In genomic region chr20:36070451-36070850, GRCh38 we compare ENCODE assay signal across 1 cellular context.
TF ChIP-seq lines count a peak whose summit lies in the region.

No MANE protein-coding gene starts in this region.

TF ChIP-seq in HepG2, 621 proteins besides CTCF, POLR2A, EP300 and RAD21 (continued from another document and continues in another):
- TF ChIP-seq RNF219 (CRISPR knock-in tag; IDR thresholded peaks at IDR 0.05) (no peak), ZNF691 (CRISPR knock-in tag; IDR thresholded peaks at IDR 0.05; ENCODE audit: borderline replicate concordance, low read depth) (no peak), ZKSCAN1 (IDR thresholded peaks at IDR 0.05; ENCODE audit: low read length) (no peak), ZNF367 (CRISPR knock-in tag; IDR thresholded peaks at IDR 0.05; ENCODE audit: borderline replicate concordance) (no peak), ZNF605 (CRISPR knock-in tag; IDR thresholded peaks at IDR 0.05) (no peak), DR1 (CRISPR knock-in tag; IDR thresholded peaks at IDR 0.05) (no peak), HOXA5 (CRISPR knock-in tag; IDR thresholded peaks at IDR 0.05) (no peak), RFXAP (CRISPR knock-in tag; IDR thresholded peaks at IDR 0.05; ENCODE audit: borderline replicate concordance) (peak; percentile 66; the same call in 1 of the 2 replicates), POGK (CRISPR knock-in tag; conservative IDR thresholded peaks at IDR 0.05) (no peak), MIXL1 (CRISPR knock-in tag; IDR thresholded peaks at IDR 0.05) (no peak), NFIB (CRISPR knock-in tag; IDR thresholded peaks at IDR 0.05; ENCODE audit: borderline replicate concordance) (no peak), ZNF816 (CRISPR knock-in tag; IDR thresholded peaks at IDR 0.05; ENCODE audit: borderline replicate concordance) (no peak), NBN (conservative IDR thresholded peaks at IDR 0.05) (no peak), TMF1 (CRISPR knock-in tag; IDR thresholded peaks at IDR 0.05; ENCODE audit: low read depth) (no peak), ARHGAP35 (CRISPR knock-in tag; IDR thresholded peaks at IDR 0.05; ENCODE audit: borderline replicate concordance) (no peak), ZNF138 (CRISPR knock-in tag; IDR thresholded peaks at IDR 0.05; ENCODE audit: low read depth) (no peak), CHD4 (IDR thresholded peaks at IDR 0.05; ENCODE audit: borderline replicate concordance, low read length) (no peak), RXRA (CRISPR knock-in tag; IDR thresholded peaks at IDR 0.05) (peak; percentile 55; the same call in 1 of the 2 replicates), POLR2G (IDR thresholded peaks at IDR 0.05; ENCODE audit: low read depth, low read length) (no peak), ZNF549 (CRISPR knock-in tag; IDR thresholded peaks at IDR 0.05) (no peak), PAWR (CRISPR knock-in tag; IDR thresholded peaks at IDR 0.05; ENCODE audit: borderline replicate concordance) (no peak), FIP1L1 (IDR thresholded peaks at IDR 0.05; ENCODE audit: borderline replicate concordance, insufficient read depth, low read depth, low read length) (no peak), CBX1 (IDR thresholded peaks at IDR 0.05; ENCODE audit: low read depth) (no peak), SMARCC2 (IDR thresholded peaks at IDR 0.05) (no peak), NFATC3 (CRISPR knock-in tag; IDR thresholded peaks at IDR 0.05) (no peak), ZNF331 (CRISPR knock-in tag; IDR thresholded peaks at IDR 0.05) (peak; percentile 21; the same call in 1 of the 2 replicates), ZFX (CRISPR knock-in tag; IDR thresholded peaks at IDR 0.05; ENCODE audit: low read depth) (peak; percentile 91), RBM39 (IDR thresholded peaks at IDR 0.05; ENCODE audit: low read depth, low read length, poor library complexity, severe bottlenecking) (no peak), NFYB (CRISPR knock-in tag; IDR thresholded peaks at IDR 0.05) (no peak), BCL3 (CRISPR knock-in tag; IDR thresholded peaks at IDR 0.05) (0 out of 2 replicates have a peak, but pooled peaks have one; percentile 24), ZNF496 (CRISPR knock-in tag; IDR thresholded peaks at IDR 0.05; ENCODE audit: insufficient replicate concordance) (no peak)
- TF ChIP-seq, protein P1, sequence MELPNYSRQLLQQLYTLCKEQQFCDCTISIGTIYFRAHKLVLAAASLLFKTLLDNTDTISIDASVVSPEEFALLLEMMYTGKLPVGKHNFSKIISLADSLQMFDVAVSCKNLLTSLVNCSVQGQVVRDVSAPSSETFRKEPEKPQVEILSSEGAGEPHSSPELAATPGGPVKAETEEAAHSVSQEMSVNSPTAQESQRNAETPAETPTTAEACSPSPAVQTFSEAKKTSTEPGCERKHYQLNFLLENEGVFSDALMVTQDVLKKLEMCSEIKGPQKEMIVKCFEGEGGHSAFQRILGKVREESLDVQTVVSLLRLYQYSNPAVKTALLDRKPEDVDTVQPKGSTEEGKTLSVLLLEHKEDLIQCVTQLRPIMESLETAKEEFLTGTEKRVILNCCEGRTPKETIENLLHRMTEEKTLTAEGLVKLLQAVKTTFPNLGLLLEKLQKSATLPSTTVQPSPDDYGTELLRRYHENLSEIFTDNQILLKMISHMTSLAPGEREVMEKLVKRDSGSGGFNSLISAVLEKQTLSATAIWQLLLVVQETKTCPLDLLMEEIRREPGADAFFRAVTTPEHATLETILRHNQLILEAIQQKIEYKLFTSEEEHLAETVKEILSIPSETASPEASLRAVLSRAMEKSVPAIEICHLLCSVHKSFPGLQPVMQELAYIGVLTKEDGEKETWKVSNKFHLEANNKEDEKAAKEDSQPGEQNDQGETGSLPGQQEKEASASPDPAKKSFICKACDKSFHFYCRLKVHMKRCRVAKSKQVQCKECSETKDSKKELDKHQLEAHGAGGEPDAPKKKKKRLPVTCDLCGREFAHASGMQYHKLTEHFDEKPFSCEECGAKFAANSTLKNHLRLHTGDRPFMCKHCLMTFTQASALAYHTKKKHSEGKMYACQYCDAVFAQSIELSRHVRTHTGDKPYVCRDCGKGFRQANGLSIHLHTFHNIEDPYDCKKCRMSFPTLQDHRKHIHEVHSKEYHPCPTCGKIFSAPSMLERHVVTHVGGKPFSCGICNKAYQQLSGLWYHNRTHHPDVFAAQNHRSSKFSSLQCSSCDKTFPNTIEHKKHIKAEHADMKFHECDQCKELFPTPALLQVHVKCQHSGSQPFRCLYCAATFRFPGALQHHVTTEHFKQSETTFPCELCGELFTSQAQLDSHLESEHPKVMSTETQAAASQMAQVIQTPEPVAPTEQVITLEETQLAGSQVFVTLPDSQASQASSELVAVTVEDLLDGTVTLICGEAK (IDR thresholded peaks at IDR 0.05): no peak
- TF ChIP-seq, protein P1 (CRISPR knock-in tag; IDR thresholded peaks at IDR 0.05): no peak
- TF ChIP-seq, protein P2, sequence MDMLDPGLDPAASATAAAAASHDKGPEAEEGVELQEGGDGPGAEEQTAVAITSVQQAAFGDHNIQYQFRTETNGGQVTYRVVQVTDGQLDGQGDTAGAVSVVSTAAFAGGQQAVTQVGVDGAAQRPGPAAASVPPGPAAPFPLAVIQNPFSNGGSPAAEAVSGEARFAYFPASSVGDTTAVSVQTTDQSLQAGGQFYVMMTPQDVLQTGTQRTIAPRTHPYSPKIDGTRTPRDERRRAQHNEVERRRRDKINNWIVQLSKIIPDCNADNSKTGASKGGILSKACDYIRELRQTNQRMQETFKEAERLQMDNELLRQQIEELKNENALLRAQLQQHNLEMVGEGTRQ (IDR thresholded peaks at IDR 0.05; ENCODE audit: low read depth, low read length): no peak
- TF ChIP-seq, protein P2 (CRISPR knock-in tag; IDR thresholded peaks at IDR 0.05; ENCODE audit: borderline replicate concordance): no peak
- TF ChIP-seq, protein P3, sequence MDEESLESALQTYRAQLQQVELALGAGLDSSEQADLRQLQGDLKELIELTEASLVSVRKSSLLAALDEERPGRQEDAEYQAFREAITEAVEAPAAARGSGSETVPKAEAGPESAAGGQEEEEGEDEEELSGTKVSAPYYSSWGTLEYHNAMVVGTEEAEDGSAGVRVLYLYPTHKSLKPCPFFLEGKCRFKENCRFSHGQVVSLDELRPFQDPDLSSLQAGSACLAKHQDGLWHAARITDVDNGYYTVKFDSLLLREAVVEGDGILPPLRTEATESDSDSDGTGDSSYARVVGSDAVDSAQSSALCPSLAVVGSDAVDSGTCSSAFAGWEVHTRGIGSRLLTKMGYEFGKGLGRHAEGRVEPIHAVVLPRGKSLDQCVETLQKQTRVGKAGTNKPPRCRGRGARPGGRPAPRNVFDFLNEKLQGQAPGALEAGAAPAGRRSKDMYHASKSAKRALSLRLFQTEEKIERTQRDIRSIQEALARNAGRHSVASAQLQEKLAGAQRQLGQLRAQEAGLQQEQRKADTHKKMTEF (CRISPR knock-in tag; IDR thresholded peaks at IDR 0.05): no peak
- TF ChIP-seq, protein P4, sequence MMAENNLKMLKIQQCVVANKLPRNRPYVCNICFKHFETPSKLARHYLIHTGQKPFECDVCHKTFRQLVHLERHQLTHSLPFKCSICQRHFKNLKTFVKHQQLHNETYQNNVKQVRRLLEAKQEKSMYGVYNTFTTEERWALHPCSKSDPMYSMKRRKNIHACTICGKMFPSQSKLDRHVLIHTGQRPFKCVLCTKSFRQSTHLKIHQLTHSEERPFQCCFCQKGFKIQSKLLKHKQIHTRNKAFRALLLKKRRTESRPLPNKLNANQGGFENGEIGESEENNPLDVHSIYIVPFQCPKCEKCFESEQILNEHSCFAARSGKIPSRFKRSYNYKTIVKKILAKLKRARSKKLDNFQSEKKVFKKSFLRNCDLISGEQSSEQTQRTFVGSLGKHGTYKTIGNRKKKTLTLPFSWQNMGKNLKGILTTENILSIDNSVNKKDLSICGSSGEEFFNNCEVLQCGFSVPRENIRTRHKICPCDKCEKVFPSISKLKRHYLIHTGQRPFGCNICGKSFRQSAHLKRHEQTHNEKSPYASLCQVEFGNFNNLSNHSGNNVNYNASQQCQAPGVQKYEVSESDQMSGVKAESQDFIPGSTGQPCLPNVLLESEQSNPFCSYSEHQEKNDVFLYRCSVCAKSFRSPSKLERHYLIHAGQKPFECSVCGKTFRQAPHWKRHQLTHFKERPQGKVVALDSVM (CRISPR knock-in tag; IDR thresholded peaks at IDR 0.05): peak; percentile 70
- TF ChIP-seq, protein P5, sequence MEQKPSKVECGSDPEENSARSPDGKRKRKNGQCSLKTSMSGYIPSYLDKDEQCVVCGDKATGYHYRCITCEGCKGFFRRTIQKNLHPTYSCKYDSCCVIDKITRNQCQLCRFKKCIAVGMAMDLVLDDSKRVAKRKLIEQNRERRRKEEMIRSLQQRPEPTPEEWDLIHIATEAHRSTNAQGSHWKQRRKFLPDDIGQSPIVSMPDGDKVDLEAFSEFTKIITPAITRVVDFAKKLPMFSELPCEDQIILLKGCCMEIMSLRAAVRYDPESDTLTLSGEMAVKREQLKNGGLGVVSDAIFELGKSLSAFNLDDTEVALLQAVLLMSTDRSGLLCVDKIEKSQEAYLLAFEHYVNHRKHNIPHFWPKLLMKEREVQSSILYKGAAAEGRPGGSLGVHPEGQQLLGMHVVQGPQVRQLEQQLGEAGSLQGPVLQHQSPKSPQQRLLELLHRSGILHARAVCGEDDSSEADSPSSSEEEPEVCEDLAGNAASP (CRISPR knock-in tag; IDR thresholded peaks at IDR 0.05; ENCODE audit: borderline replicate concordance): peak; percentile 14; the same call in 1 of the 2 replicates
